Comparison of ENCODE assay signal across 28 cellular contexts in genomic region chr11:115247404-115247803, GRCh38.
DNase-seq lines count a peak whose midpoint lies in the region; TF ChIP-seq lines count a peak whose summit lies in the region.
"Had no signal": no experiment of that assay in that cellular context is flagged by ENCODE, and none has a peak within 500 bp of the region (broad histone marks: within the 10 kb centered on the region; RNA-seq: fewer than 3 reads in every experiment).

No MANE protein-coding gene starts in this region.

- DNase-seq in EL = peak; percentile 4
- peak; percentile 15 for DNase-seq in amniotic epithelial cell (ENCODE audit: low read depth)
- DNase-seq in kidney tubule cell (ENCODE audit: low spot score) = peak; percentile 62
- no peak for DNase-seq in activated T-cell treated with anti-CD3 and anti-CD28 coated beads, Interleukin-2, amount 50 U/mL, for 1 hour
- no peak for DNase-seq in endothelial cell (ENCODE audit: low spot score)
- no peak for DNase-seq in AML-193 (lab: John Stamatoyannopoulos, UW)
- DNase-seq in H4 (ENCODE audit: low spot score) = no peak
- DNase-seq: activated CD4-positive, alpha-beta T cell treated with anti-CD3 and anti-CD28 coated beads, Interleukin-2, amount 50 U/mL, for 4 hours; activated naive CD4-positive, alpha-beta T cell treated with anti-CD3 and anti-CD28 coated beads for 36 hours; amniotic stem cell; CD8-positive, alpha-beta memory T cell; effector memory CD4-positive, alpha-beta T cell; foreskin fibroblast; GDM1; left lung; MM.1S; naive B cell; NCI-H2029; NCI-H345; NCI-H774; retina; RPMI8226; spleen; stimulated activated CD4-positive, alpha-beta T cell treated with anti-CD3 and anti-CD28 coated beads, Interleukin-2, amount 100 ng/mL, for 48 hours; substantia nigra; upper lobe of right lung had no signal

- no peaks in the 10 kb centered on the region for H3K9me3 Mint-ChIP-seq in endothelial cell (ENCODE audit: unreplicated experiment)
- H3K9me3 Mint-ChIP-seq: activated naive CD4-positive, alpha-beta T cell treated with anti-CD3 and anti-CD28 coated beads for 36 hours; activated T-helper 1 cell treated with anti-CD3 and anti-CD28 coated beads, Interleukin-12 subunit alpha, Interleukin-12 subunit beta, Interleukin-2, Interleukin-4 antibody, amounts not matched to agents 30 ng/mL and 10 ng/mL and 1 ng/mL, durations not matched to agents 14 hours and 24 hours and 36 hours; CD8-positive, alpha-beta memory T cell; naive B cell had no signal

- no peak overlapping the region for H3K4me3 Mint-ChIP-seq in endothelial cell (ENCODE audit: unreplicated experiment)
- H3K4me3 Mint-ChIP-seq: activated naive CD4-positive, alpha-beta T cell treated with anti-CD3 and anti-CD28 coated beads for 36 hours; activated T-helper 1 cell treated with anti-CD3 and anti-CD28 coated beads, Interleukin-12 subunit alpha, Interleukin-12 subunit beta, Interleukin-2, Interleukin-4 antibody, amounts not matched to agents 30 ng/mL and 10 ng/mL and 1 ng/mL, durations not matched to agents 14 hours and 24 hours and 36 hours; B cell; CD8-positive, alpha-beta memory T cell; naive B cell had no signal

- TF ChIP-seq CTCF in endothelial cell (IDR thresholded peaks at IDR 0.05; ENCODE audit: unreplicated experiment) = no peak

- no peaks in the 10 kb centered on the region for H3K36me3 Mint-ChIP-seq in endothelial cell (ENCODE audit: low read depth, unreplicated experiment)
- H3K36me3 Mint-ChIP-seq: CD8-positive, alpha-beta memory T cell; naive B cell had no signal

- H3K4me1 Mint-ChIP-seq in endothelial cell (ENCODE audit: unreplicated experiment) = no peaks in the 10 kb centered on the region
- H3K4me1 Mint-ChIP-seq: B cell; CD8-positive, alpha-beta memory T cell; naive B cell had no signal

- H3K27me3 Mint-ChIP-seq in endothelial cell (ENCODE audit: unreplicated experiment) = no peaks in the 10 kb centered on the region
- H3K27me3 Mint-ChIP-seq: CD8-positive, alpha-beta memory T cell had no signal

- H3K27ac Mint-ChIP-seq in endothelial cell (ENCODE audit: unreplicated experiment) = no peak overlapping the region
- H3K27ac Mint-ChIP-seq: activated naive CD4-positive, alpha-beta T cell treated with anti-CD3 and anti-CD28 coated beads for 36 hours; activated T-helper 1 cell treated with anti-CD3 and anti-CD28 coated beads, Interleukin-12 subunit alpha, Interleukin-12 subunit beta, Interleukin-2, Interleukin-4 antibody, amounts not matched to agents 30 ng/mL and 10 ng/mL and 1 ng/mL, durations not matched to agents 14 hours and 24 hours and 36 hours; B cell; CD8-positive, alpha-beta memory T cell; naive B cell had no signal

Comparison
In these comparisons a context has a peak if more than half of its experiments do, and no peak if none do; other contexts are left out.
1. DNase-seq: peak in EL (single experiment), amniotic epithelial cell (single experiment) and kidney tubule cell (single experiment); none in activated T-cell treated with anti-CD3 and anti-CD28 coated beads, Interleukin-2, amount 50 U/mL, for 1 hour (single experiment), endothelial cell (single experiment), AML-193 (0 of 2) and H4 (single experiment).